In the genomic region with DNA sequence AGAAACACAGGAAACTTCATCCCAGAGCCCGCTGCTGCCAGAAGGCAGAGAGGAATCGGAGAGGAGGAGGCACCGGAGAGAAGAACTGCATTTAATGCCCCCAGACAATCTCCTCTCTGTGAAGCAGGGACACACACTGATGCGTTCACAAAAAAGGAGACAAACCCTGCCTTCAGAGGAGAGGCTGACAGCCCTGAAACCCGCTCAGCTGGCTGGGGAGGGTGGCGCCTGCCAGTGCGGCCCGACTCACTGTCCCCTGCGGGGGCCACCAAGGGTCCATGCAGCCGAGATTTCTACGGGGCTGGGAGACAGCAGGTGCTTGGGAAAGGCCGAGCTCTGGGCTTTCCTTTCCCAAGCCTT, we compare ENCODE assay signal across 25 cellular contexts. TPM values are rescaled to one million over a fixed set of nuclear protein-coding genes. Genes with fewer than 3 reads are reported as not detected.
DNase-seq lines count a peak whose midpoint lies in the region; ATAC-seq and TF ChIP-seq lines count a peak whose summit lies in the region.
"Had no signal": no experiment of that assay in that cellular context is flagged by ENCODE, and none has a peak within 500 bp of the region (broad histone marks: within the 10 kb centered on the region; RNA-seq: fewer than 3 reads in every experiment).

No MANE protein-coding gene starts in this region.

- intact Hi-C loops in IMR-90 (cut with micrococcal nuclease) (no loop called here), adrenal gland (cut with DNase I) (no loop called here), transverse colon (cut with DNase I; ENCODE audit: low total_unique reads) (no loop called here)

- dilution Hi-C loops in IMR-90 (cut with HindIII; ENCODE audit: low sequenced_read_pairs, unreplicated experiment): no loop called here

- no peak for TF ChIP-seq CTCF in IMR-90 (conservative IDR thresholded peaks at IDR 0.05; ENCODE audit: low read depth, low read length)
- no peak for TF ChIP-seq CTCF in adrenal gland (IDR thresholded peaks at IDR 0.05)
- no peak for TF ChIP-seq CTCF in transverse colon (IDR thresholded peaks at IDR 0.05)

- no peak overlapping the region for H2BK20ac ChIP-seq in IMR-90 (ENCODE audit: low read depth, low read length)

- H3K79me1 ChIP-seq in IMR-90 (ENCODE audit: low read depth in 1 of 2, low read length in 2 of 2) (no peaks in the 10 kb centered on the region), mesendoderm (ENCODE audit: low read length) (no peaks in the 10 kb centered on the region)

- H2BK15ac ChIP-seq in IMR-90 (ENCODE audit: low read depth, low read length): no peak overlapping the region
- no peak overlapping the region for H2BK15ac ChIP-seq in mesendoderm (replicated peaks; ENCODE audit: low read depth)

- no peak overlapping the region for H4K91ac ChIP-seq in IMR-90 (ENCODE audit: insufficient read depth, low read depth, low read length)

- peak overlapping the region; percentile 8 for H2AFZ ChIP-seq in IMR-90 (replicated peaks; ENCODE audit: low read length, poor library complexity)
- H2AFZ ChIP-seq: GM23338 had no signal

- POLR2A ChIA-PET in IMR-90 (lab: Charles Lee; ENCODE audit: unreplicated experiment): no interaction called here

- no peak for DNase-seq in IMR-90
- DNase-seq in foreskin melanocyte: peak; percentile 23
- DNase-seq in medulla oblongata (ENCODE audit: extremely low spot score): peak; percentile 40
- DNase-seq in putamen (ENCODE audit: low spot score): peak; percentile 22
- DNase-seq in mesendoderm: no peak
- DNase-seq in adrenal gland: no peak
- no peak for DNase-seq in iPS-NIHi11 (ENCODE audit: low spot score)
- no peak for DNase-seq in transverse colon
- DNase-seq: 8988T; ACHN; AML-193; Calu3; CD4-positive, alpha-beta memory T cell; COR-L47; DMS53; DMS79 treated with DMSO at 0.1 percent for 48 hours; GF-D8; H9 had no signal

- H4K8ac ChIP-seq in IMR-90 (ENCODE audit: low read depth in 2 of 2, low read length in 2 of 2) (no peak overlapping the region), mesendoderm (ENCODE audit: low read depth, low read length) (no peak overlapping the region)

- H3K56ac ChIP-seq in IMR-90 (ENCODE audit: extremely low read depth, insufficient read depth, low read length) (no peak overlapping the region), mesendoderm (ENCODE audit: low read length) (no peak overlapping the region)

- no peaks in the 10 kb centered on the region for H3K9me3 ChIP-seq in IMR-90 (ENCODE audit: control insufficient read depth, insufficient read depth, low read length)
- no peaks in the 10 kb centered on the region for H3K9me3 ChIP-seq in adrenal gland (replicated peaks in 1 of 3)
- H3K9me3 ChIP-seq in transverse colon: no peaks in the 10 kb centered on the region
- H3K9me3 ChIP-seq: A549 had no signal

- CTCF ChIA-PET in IMR-90 (lab: Yijun Ruan, JAX): no interaction called here

- no peak overlapping the region for H3K27ac ChIP-seq in IMR-90 (ENCODE audit: insufficient read depth, low read length)
- no peak overlapping the region for H3K27ac ChIP-seq in mesendoderm (ENCODE audit: low read depth, low read length)
- no peak overlapping the region for H3K27ac ChIP-seq in adrenal gland
- H3K27ac ChIP-seq in transverse colon: no peak overlapping the region
- H3K27ac ChIP-seq: A549 had no signal

- no peaks in the 10 kb centered on the region for H3K36me3 ChIP-seq in IMR-90 (ENCODE audit: control insufficient read depth, insufficient read depth, low read length)
- H3K36me3 ChIP-seq in mesendoderm (ENCODE audit: control insufficient read depth, insufficient read depth, low read length): no peaks in the 10 kb centered on the region
- H3K36me3 ChIP-seq in adrenal gland (replicated peaks in 1 of 2): no peaks in the 10 kb centered on the region
- no peaks in the 10 kb centered on the region for H3K36me3 ChIP-seq in transverse colon

- H3K4me3 ChIP-seq in IMR-90 (ENCODE audit: insufficient read depth, low read depth, low read length): no peak overlapping the region
- no peak overlapping the region for H3K4me3 ChIP-seq in mesendoderm (ENCODE audit: low read length)
- H3K4me3 ChIP-seq in adrenal gland: no peak overlapping the region
- H3K4me3 ChIP-seq in transverse colon: no peak overlapping the region
- H3K4me3 ChIP-seq: A549, GM23338 had no signal

- no peak overlapping the region for H3K14ac ChIP-seq in IMR-90 (replicated peaks; ENCODE audit: low read depth, low read length)

- H4K20me1 ChIP-seq in IMR-90 (ENCODE audit: insufficient read depth, low read length): no peaks in the 10 kb centered on the region

- H3K23ac ChIP-seq in IMR-90 (ENCODE audit: low read depth, low read length) (no peak overlapping the region), mesendoderm (ENCODE audit: low read length) (no peak overlapping the region)

- no peak for TF ChIP-seq EP300 in transverse colon (IDR thresholded peaks at IDR 0.05; ENCODE audit: low read depth)

- H2BK120ac ChIP-seq in IMR-90 (ENCODE audit: low read depth, low read length) (no peak overlapping the region), mesendoderm (ENCODE audit: low read depth, low read length) (no peak overlapping the region)

- no peak overlapping the region for H3K4me2 ChIP-seq in IMR-90 (ENCODE audit: low read depth, low read length)
- H3K4me2 ChIP-seq in mesendoderm (ENCODE audit: low read length): no peak overlapping the region
- H3K4me2 ChIP-seq: A549, GM23338 had no signal

- H3K4me1 ChIP-seq in IMR-90 (ENCODE audit: control insufficient read depth, insufficient read depth, low read length) (no peaks in the 10 kb centered on the region), mesendoderm (ENCODE audit: control insufficient read depth, low read depth, low read length) (no peaks in the 10 kb centered on the region), adrenal gland (replicated peaks in 1 of 2) (no peaks in the 10 kb centered on the region), transverse colon (peaks cover 0 to 9% (median 6%) of the 10 kb centered on the region in 4 donors)

- no peak for ATAC-seq in IMR-90 (ENCODE audit: low read depth)
- ATAC-seq: GM23338, HCT116 had no signal

- H2BK5ac ChIP-seq in IMR-90 (ENCODE audit: low read depth, low read length, poor library complexity, severe bottlenecking) (no peak overlapping the region), mesendoderm (ENCODE audit: low read length) (no peak overlapping the region)

- no peak overlapping the region for H4K5ac ChIP-seq in IMR-90 (ENCODE audit: low read depth, low read length)
- H4K5ac ChIP-seq in mesendoderm (ENCODE audit: low read length): no peak overlapping the region

- H3K9ac ChIP-seq in IMR-90 (ENCODE audit: low read depth, low read length): no peak overlapping the region
- no peak overlapping the region for H3K9ac ChIP-seq in mesendoderm (ENCODE audit: low read length)

- H3K27me3 ChIP-seq in IMR-90 (ENCODE audit: control insufficient read depth, insufficient read depth, low read length) (peaks cover 28% of the 10 kb centered on the region), mesendoderm (ENCODE audit: insufficient read depth, low read length, poor library complexity) (no peaks in the 10 kb centered on the region), adrenal gland (no peaks in the 10 kb centered on the region), transverse colon (no peaks in the 10 kb centered on the region)

- H3K18ac ChIP-seq in IMR-90 (ENCODE audit: low read depth, low read length): no peak overlapping the region
- H3K18ac ChIP-seq in mesendoderm (ENCODE audit: low read length): no peak overlapping the region

- no peak for TF ChIP-seq RAD21 in IMR-90 (IDR thresholded peaks at IDR 0.05; ENCODE audit: low read length)

- no peak overlapping the region for H2AK9ac ChIP-seq in IMR-90 (replicated peaks; ENCODE audit: low read depth, low read length, poor library complexity)

- in situ Hi-C loops in IMR-90 (cut with MboI; ENCODE audit: low sequenced_read_pairs) (no loop called here), transverse colon (cut with MboI; ENCODE audit: low pct_ligation_motif_present in 1 of 4, low pct_unique_long_range_greater_than_20kb in 1 of 4, low sequenced_read_pairs in 3 of 4) (no loop called here)

- 84% methylated on average over 6 of the region's 12 CpGs; no CpG with 5 or more reads in 1 of the 2 experiments for WGBS in IMR-90 (ENCODE audit: extremely low coverage in 2 of 2, insufficient read length in 1 of 2), 2 experiments
- no CpG with 5 or more reads among the region's 12 CpGs for WGBS in mesendoderm (ENCODE audit: extremely low coverage, insufficient coverage, low lambda C conversion rate)
- WGBS in adrenal gland, 4 donors: 89 to 96% (median 93%) methylated on average over 6 to 12 of the region's 12 CpGs
- WGBS in transverse colon (ENCODE audit: low coverage in 1 of 2), 2 donors: 77 to 83% methylated on average over 1 to 10 of the region's 12 CpGs

- peaks cover 8% of the 10 kb centered on the region; the same call in 1 of the 2 replicates for H3K9me1 ChIP-seq in IMR-90 (ENCODE audit: insufficient read depth, low read length)

- no peak overlapping the region for H3K4ac ChIP-seq in IMR-90 (ENCODE audit: low read depth, low read length)
- H3K4ac ChIP-seq in mesendoderm (ENCODE audit: low read depth, low read length): no peak overlapping the region

- no peaks in the 10 kb centered on the region for H3K79me2 ChIP-seq in mesendoderm (ENCODE audit: control insufficient read depth, insufficient read depth, low read length)

- H2AK5ac ChIP-seq in IMR-90 (ENCODE audit: low read depth, low read length): no peak overlapping the region
- H2AK5ac ChIP-seq in mesendoderm (ENCODE audit: low read length): no peak overlapping the region

- BruUV-seq in IMR-90 (replicated peaks; lab: Mats Ljungman, UMichigan): no TSS peak

- no peak for TF ChIP-seq POLR2A in IMR-90 (IDR thresholded peaks at IDR 0.05; ENCODE audit: low read depth, low read length)
- no peak for TF ChIP-seq POLR2A in adrenal gland (IDR thresholded peaks at IDR 0.05)
- TF ChIP-seq POLR2A in transverse colon (IDR thresholded peaks at IDR 0.05): no peak

RNA-seq across cellular contexts. Expression of a gene that starts 21.9 kb away (rescaled TPM):
- not detected in 2 replicates for total RNA-seq in IMR-90 (2012; rRNA removed)
- not detected in 2 replicates for polyA plus RNA-seq in IMR-90 (2012; rRNA removed)
- not detected in 2 replicates for polyA plus RNA-seq in IMR-90 (2012; cell fraction: cytosol; rRNA removed)
- polyA plus RNA-seq in IMR-90 (2012; cell fraction: nucleus; rRNA removed; ENCODE audit: low replicate concordance): not detected in 2 replicates
- polyA plus RNA-seq in mesendoderm (2013, experiment 1 of 2): not detected
- polyA plus RNA-seq in mesendoderm (2013, experiment 2 of 2): not detected
- 1 to 10 TPM in 5 of 8 donors, under 1 TPM in 2, not detected in 1; 0.39 to 5.9 (median 2.1) TPM for total RNA-seq in adrenal gland
- polyA plus RNA-seq in adrenal gland: under 1 TPM in 2 of 3 donors, not detected in 1; 0.88 to 0.97 TPM
- total RNA-seq in transverse colon: not detected
- total RNA-seq: Calu3; CD4-positive, alpha-beta memory T cell; Daoy; G401; GM23338; H4; H9 had no signal
- polyA plus RNA-seq: BJ; CD4-positive, alpha-beta memory T cell; GM23338 had no signal

RNA-seq across cellular contexts. Expression of a gene that starts 57.9 kb away (rescaled TPM):
- total RNA-seq in IMR-90 (2012; rRNA removed): under 0.01 TPM in 2 replicates
- polyA plus RNA-seq in IMR-90 (2012; rRNA removed): 0.44 and 0.53 TPM in 2 replicates
- polyA plus RNA-seq in IMR-90 (2012; cell fraction: cytosol; rRNA removed): 0.25 and 0.42 TPM in 2 replicates
- 0.16 and 0.33 TPM in 2 replicates for polyA plus RNA-seq in IMR-90 (2012; cell fraction: nucleus; rRNA removed; ENCODE audit: low replicate concordance)
- polyA plus RNA-seq in mesendoderm (2013, experiment 1 of 2): 5.2 TPM
- 5.4 TPM for polyA plus RNA-seq in mesendoderm (2013, experiment 2 of 2)
- total RNA-seq in adrenal gland: 1 to 10 TPM in 1 of 8 donors, under 1 TPM in 3, not detected in 4; 0.11 to 2.4 (median 0.47) TPM
- polyA plus RNA-seq in adrenal gland: 1 to 10 TPM in 1 of 3 donors, under 1 TPM in 2; 0.29 to 1.7 (median 0.94) TPM
- total RNA-seq in transverse colon: 1 to 10 TPM in 1 of 4 donors, under 1 TPM in 1, not detected in 2; 0.27 to 1.9 TPM
- total RNA-seq: CD4-positive, alpha-beta memory T cell had no signal
- polyA plus RNA-seq: CD4-positive, alpha-beta memory T cell had no signal

Comparison
In these comparisons a context has a peak if more than half of its experiments do, and no peak if none do; other contexts are left out.
1. DNase-seq: peak in foreskin melanocyte (single experiment), medulla oblongata (single experiment) and putamen (single experiment); none in IMR-90 (single experiment), mesendoderm (single experiment), adrenal gland (0 of 7), iPS-NIHi11 (single experiment) and transverse colon (single experiment).